In the genomic region with DNA sequence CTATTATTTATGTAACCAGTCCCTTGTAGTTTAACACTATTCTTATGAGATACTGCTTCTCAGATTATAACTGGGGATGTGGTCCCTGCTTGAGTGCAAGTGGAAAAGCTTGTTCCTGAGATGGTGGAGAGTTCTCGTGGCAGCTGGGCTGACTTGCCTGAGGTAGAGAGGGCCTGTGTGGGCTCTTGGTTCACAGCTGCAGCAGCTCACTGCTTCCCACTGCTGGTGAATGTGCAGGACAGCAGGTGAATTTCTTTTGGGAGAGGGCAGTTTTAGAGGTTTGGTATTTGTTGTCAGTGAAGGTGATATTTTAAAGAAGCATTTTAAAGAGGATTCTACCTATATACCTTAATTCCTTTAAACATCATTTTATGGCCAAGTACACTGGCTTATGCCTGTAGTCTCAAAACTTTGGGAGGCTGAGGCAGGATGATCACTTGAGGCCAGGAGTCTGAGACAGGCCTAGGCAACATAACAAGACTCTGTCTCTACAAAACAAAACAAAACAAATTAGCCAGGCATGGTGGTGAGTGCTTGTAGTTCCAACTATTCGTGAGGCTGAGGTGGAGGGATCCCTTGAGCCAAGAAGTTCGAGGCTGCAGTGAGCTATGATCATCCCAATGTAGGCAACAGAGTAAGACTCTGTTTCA, we compare ENCODE assay signal across 8 cellular contexts.
DNase-seq lines count a peak whose midpoint lies in the region; ATAC-seq, FAIRE-seq and TF ChIP-seq lines count a peak whose summit lies in the region.

No MANE protein-coding gene starts in this region.

- peaks cover 2% of the 10 kb centered on the region for H3K79me2 ChIP-seq in GM12878 (ENCODE audit: control insufficient read depth, insufficient read depth, low read length)

- peaks cover 0 to 5% of the 10 kb centered on the region in 2 experiments; a peak in 2 of 4 replicates for H3K36me3 ChIP-seq in GM12878 (ENCODE audit: control insufficient read depth in 2 of 2, insufficient read depth in 2 of 2, low read length in 1 of 2)
- no peaks in the 10 kb centered on the region; the same call in 1 of the 2 replicates for H3K36me3 ChIP-seq in iPS DF 6.9 (ENCODE audit: control insufficient read depth, insufficient read depth, low read length)

- FAIRE-seq in GM12878 (lab: Jason Lieb, UNC): peak; percentile 35

- H3K27me3 ChIP-seq in GM12878 (replicated peaks in 1 of 2; ENCODE audit: control insufficient read depth in 2 of 2, insufficient read depth in 2 of 2, low read length in 1 of 2): no peaks in the 10 kb centered on the region
- H3K27me3 ChIP-seq in iPS DF 6.9 (ENCODE audit: control insufficient read depth, insufficient read depth, low read length): no peaks in the 10 kb centered on the region

- ATAC-seq in HG02938 (IDR thresholded peaks at IDR 0.05; ENCODE audit: unreplicated experiment) (peak; percentile 83), GM12878 (peak; percentile 96)

- H3K9me3 ChIP-seq in GM12878 (replicated peaks; ENCODE audit: control insufficient read depth, insufficient read depth, low read length) (no peaks in the 10 kb centered on the region), iPS DF 6.9 (ENCODE audit: control insufficient read depth, insufficient read depth, low read length) (no peaks in the 10 kb centered on the region)

- CTCF ChIA-PET in GM12878 (lab: Yijun Ruan, JAX): interaction anchor here (0.6 to 3.8 kb wide), 58 partner anchors 9 to 281 kb away, joined by 3 to 75 read pairs (median 4); a partner anchor contains a TSS

- in situ Hi-C loops in GM13977 (cut with MboI; ENCODE audit: low pct_unique_long_range_greater_than_20kb, low sequenced_read_pairs, unreplicated experiment) (loop anchor here (5.0 kb wide), 1 partner anchor 161 kb away; no protein-coding TSS in a partner anchor), GM12878 (cut with MboI) (loop anchor here (5.0 to 25.0 kb wide), 2 partner anchors 166 to 801 kb away; no protein-coding TSS in a partner anchor)

- WGBS in GM12878 (ENCODE audit: insufficient coverage, insufficient replicate concordance, low lambda C conversion rate, missing lambda C conversion rate): 18% methylated on average over 3 of the region's 3 CpGs
- no CpG with 5 or more reads among the region's 3 CpGs for WGBS in iPS DF 6.9 (ENCODE audit: insufficient coverage, insufficient read length)

- 0 out of 2 replicates have a peak overlapping the region, but pooled peaks have one; percentile 9 for H2AFZ ChIP-seq in GM12878 (ENCODE audit: control insufficient read depth, low read depth, low read length)

- no peak overlapping the region for H3K9ac ChIP-seq in GM12878 (ENCODE audit: control insufficient read depth, insufficient read depth, low read length)

- no TSS peak for BruUV-seq in GM12878 (replicated peaks; lab: Mats Ljungman, UMichigan)

- SMC1A ChIA-PET in GM12878 (lab: Charles Lee; ENCODE audit: uncharacterized antibody, unreplicated experiment): interaction anchor here (0.6 to 4.0 kb wide), 36 partner anchors 8 to 356 kb away, joined by 3 to 62 read pairs (median 6); a partner anchor contains a TSS

- RAD21 ChIA-PET in GM12878 (lab: Charles Lee; ENCODE audit: unreplicated experiment): interaction anchor here (0.6 to 2.4 kb wide), 37 partner anchors 9 to 273 kb away, joined by 3 to 25 read pairs (median 5); a partner anchor contains a TSS

- no peak for TF ChIP-seq EP300 in GM12878 (IDR thresholded peaks at IDR 0.05; ENCODE audit: borderline replicate concordance in 1 of 2, control insufficient read depth in 1 of 2, low read depth in 2 of 2, low read length in 2 of 2)

- H3K4me3 ChIP-seq in GM12878 (no peak overlapping the region), iPS DF 6.9 (ENCODE audit: low read length) (no peak overlapping the region)

- H3K4me1 ChIP-seq in GM12878 (ENCODE audit: control insufficient read depth, insufficient read depth, low read length) (peaks cover 3% of the 10 kb centered on the region; the same call in 1 of the 2 replicates), iPS DF 6.9 (ENCODE audit: control insufficient read depth, insufficient read depth, low read length) (no peaks in the 10 kb centered on the region)

- intact Hi-C loops in GM12878 (cut with micrococcal nuclease; ENCODE audit: unreplicated experiment): loop anchor here (1.0 to 2.0 kb wide), 3 partner anchors 150 to 302 kb away; a partner anchor contains a TSS

- TF ChIP-seq RAD21 in GM12878 (IDR thresholded peaks at IDR 0.05; ENCODE audit: insufficient read depth, low read depth, low read length): peak; percentile 98

- POLR2A ChIA-PET in GM12878 (lab: Charles Lee): interaction anchor here (0.6 to 1.0 kb wide), 5 partner anchors 27 to 167 kb away, joined by 3 to 4 read pairs (median 3); a partner anchor contains a TSS

- TF ChIP-seq POLR2A in GM12878 (IDR thresholded peaks at IDR 0.05; ENCODE audit: low read depth, low read length): no peak

- peak; percentile 27 for DNase-seq in 8988T
- peak; percentile 72 for DNase-seq in GM13977 (ENCODE audit: low spot score)
- DNase-seq in NCI-H1694 treated with DMSO at 0.1 percent for 48 hours (lab: John Stamatoyannopoulos, UW): peak; percentile 65
- peak; percentile 20 for DNase-seq in T1000 (lab: John Stamatoyannopoulos, UW)
- DNase-seq in GM12878 (ENCODE audit: low read depth, low spot score): peak; percentile 46
- peak; percentile 77 for DNase-seq in iPS DF 6.9 (ENCODE audit: low read depth, low spot score)
- DNase-seq in stimulated activated CD4-positive, alpha-beta T cell treated with anti-CD3 and anti-CD28 coated beads, Interleukin-12 subunit alpha, Interleukin-12 subunit beta, amount 100 ng/mL, for 48 hours (ENCODE audit: low read depth in 2 of 3, low spot score in 1 of 3): peak; percentile 37 to 49 (median 45)

- peak; percentile 99 for TF ChIP-seq CTCF in GM13977 (IDR thresholded peaks at IDR 0.05; ENCODE audit: extremely low read depth, insufficient read depth, missing control alignments)
- TF ChIP-seq CTCF in GM12878 (IDR thresholded peaks at IDR 0.05 in 2 of 3, conservative IDR thresholded peaks at IDR 0.05 in 1 of 3; ENCODE audit: control insufficient read depth in 2 of 3, extremely low read depth in 1 of 3, insufficient read depth in 1 of 3, low read depth in 3 of 3, low read length in 3 of 3): peak; percentile 98 to 99 (median 99)

- H3K4me2 ChIP-seq in GM12878 (ENCODE audit: control insufficient read depth, insufficient read depth): no peak overlapping the region

- H4K20me1 ChIP-seq in GM12878 (ENCODE audit: control insufficient read depth, insufficient read depth): no peaks in the 10 kb centered on the region

- H3K27ac ChIP-seq in GM12878 (ENCODE audit: control insufficient read depth, insufficient read depth) (no peak overlapping the region; the same call in 1 of the 2 replicates), iPS DF 6.9 (ENCODE audit: low read length) (no peak overlapping the region)

TF ChIP-seq in GM12878, 131 proteins besides CTCF, POLR2A, EP300 and RAD21 (continues in another document):
- TF ChIP-seq, protein P1, sequence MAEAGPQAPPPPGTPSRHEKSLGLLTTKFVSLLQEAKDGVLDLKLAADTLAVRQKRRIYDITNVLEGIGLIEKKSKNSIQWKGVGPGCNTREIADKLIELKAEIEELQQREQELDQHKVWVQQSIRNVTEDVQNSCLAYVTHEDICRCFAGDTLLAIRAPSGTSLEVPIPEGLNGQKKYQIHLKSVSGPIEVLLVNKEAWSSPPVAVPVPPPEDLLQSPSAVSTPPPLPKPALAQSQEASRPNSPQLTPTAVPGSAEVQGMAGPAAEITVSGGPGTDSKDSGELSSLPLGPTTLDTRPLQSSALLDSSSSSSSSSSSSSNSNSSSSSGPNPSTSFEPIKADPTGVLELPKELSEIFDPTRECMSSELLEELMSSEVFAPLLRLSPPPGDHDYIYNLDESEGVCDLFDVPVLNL (IDR thresholded peaks at IDR 0.05; ENCODE audit: low read depth, low read length): no peak
- no peak for TF ChIP-seq BRCA1 (IDR thresholded peaks at IDR 0.05; ENCODE audit: low read depth, low read length)
- no peak for TF ChIP-seq SUZ12 (IDR thresholded peaks at IDR 0.05; ENCODE audit: unreplicated experiment)
- no peak for TF ChIP-seq BCL11A (IDR thresholded peaks at IDR 0.05; ENCODE audit: low read depth, low read length)
- no peak for TF ChIP-seq SREBF2 (IDR thresholded peaks at IDR 0.05; ENCODE audit: low read length)
- TF ChIP-seq YBX1 (IDR thresholded peaks at IDR 0.05): no peak
- TF ChIP-seq ZNF217 (IDR thresholded peaks at IDR 0.05): no peak
- TF ChIP-seq ZBED1 (IDR thresholded peaks at IDR 0.05; ENCODE audit: borderline replicate concordance): no peak
- no peak for TF ChIP-seq SIN3A (IDR thresholded peaks at IDR 0.05; ENCODE audit: low read depth, low read length)
- no peak for TF ChIP-seq ESRRA (IDR thresholded peaks at IDR 0.05; ENCODE audit: low read length)
- TF ChIP-seq, protein P2, sequence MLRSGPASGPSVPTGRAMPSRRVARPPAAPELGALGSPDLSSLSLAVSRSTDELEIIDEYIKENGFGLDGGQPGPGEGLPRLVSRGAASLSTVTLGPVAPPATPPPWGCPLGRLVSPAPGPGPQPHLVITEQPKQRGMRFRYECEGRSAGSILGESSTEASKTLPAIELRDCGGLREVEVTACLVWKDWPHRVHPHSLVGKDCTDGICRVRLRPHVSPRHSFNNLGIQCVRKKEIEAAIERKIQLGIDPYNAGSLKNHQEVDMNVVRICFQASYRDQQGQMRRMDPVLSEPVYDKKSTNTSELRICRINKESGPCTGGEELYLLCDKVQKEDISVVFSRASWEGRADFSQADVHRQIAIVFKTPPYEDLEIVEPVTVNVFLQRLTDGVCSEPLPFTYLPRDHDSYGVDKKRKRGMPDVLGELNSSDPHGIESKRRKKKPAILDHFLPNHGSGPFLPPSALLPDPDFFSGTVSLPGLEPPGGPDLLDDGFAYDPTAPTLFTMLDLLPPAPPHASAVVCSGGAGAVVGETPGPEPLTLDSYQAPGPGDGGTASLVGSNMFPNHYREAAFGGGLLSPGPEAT (IDR thresholded peaks at IDR 0.05; ENCODE audit: low read depth): no peak
- TF ChIP-seq RELA (IDR thresholded peaks at IDR 0.05; ENCODE audit: borderline replicate concordance, partially characterized antibody): no peak
- peak; percentile 70; the same call in 1 of the 2 replicates for TF ChIP-seq IRF4 (IDR thresholded peaks at IDR 0.05; ENCODE audit: low read depth, low read length)
- TF ChIP-seq NFYA (IDR thresholded peaks at IDR 0.05; ENCODE audit: borderline replicate concordance, low read depth, low read length): no peak
- no peak for TF ChIP-seq ASH2L (IDR thresholded peaks at IDR 0.05; ENCODE audit: borderline replicate concordance, low read depth)
- no peak for TF ChIP-seq SMAD5 (IDR thresholded peaks at IDR 0.05; ENCODE audit: low read depth)
- TF ChIP-seq MEF2A (IDR thresholded peaks at IDR 0.05; ENCODE audit: insufficient read depth, low read depth, low read length): 0 out of 2 replicates have a peak, but pooled peaks have one; percentile 9
- no peak for TF ChIP-seq SPI1 (IDR thresholded peaks at IDR 0.05; ENCODE audit: borderline replicate concordance, insufficient read depth, low read depth, low read length)
- TF ChIP-seq ZNF24 (IDR thresholded peaks at IDR 0.05): no peak
- 0 out of 2 replicates have a peak, but pooled peaks have one; percentile 50 for TF ChIP-seq RB1 (IDR thresholded peaks at IDR 0.05; ENCODE audit: borderline replicate concordance)
- no peak for TF ChIP-seq JUNB (IDR thresholded peaks at IDR 0.05)

Comparison
In these comparisons a context has a peak if more than half of its experiments do, and no peak if none do; other contexts are left out.
1. DNase-seq: peak in every context shown above with its lines; median percentile 77 in iPS DF 6.9; 72 in GM13977; 65 in NCI-H1694 treated with DMSO at 0.1 percent for 48 hours; 46 in GM12878; 45 in stimulated activated CD4-positive, alpha-beta T cell treated with anti-CD3 and anti-CD28 coated beads, Interleukin-12 subunit alpha, Interleukin-12 subunit beta, amount 100 ng/mL, for 48 hours; 27 in 8988T; 20 in T1000.